ENCODE assay signal across 8 cellular contexts in the genomic region with DNA sequence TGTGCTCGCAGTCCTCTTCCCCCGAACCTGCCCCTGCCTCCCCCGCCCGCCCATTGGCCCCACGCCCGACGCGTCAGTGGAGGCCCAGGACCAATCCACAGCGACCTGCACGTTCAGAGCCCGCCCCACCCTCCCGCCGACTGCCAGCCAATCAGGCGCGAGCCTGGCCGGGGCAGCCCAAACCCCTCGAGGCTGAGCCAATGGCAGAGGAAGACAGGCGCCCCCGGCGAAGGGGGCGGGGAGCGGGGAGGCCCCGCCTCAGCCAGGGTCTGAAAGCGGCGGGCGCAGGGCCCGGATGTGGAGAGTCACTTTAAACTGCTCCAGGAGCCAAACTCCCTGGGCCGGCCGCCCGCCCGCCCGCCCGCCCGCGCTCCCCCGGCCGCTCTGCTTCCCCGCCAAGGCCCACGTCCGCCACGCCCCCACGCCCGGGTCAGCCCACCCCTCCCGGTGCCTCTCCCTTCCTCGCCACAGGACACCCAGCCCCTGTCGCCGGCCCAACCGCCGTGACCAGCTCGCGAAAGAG. TPM values are rescaled to one million over a fixed set of nuclear protein-coding genes. Genes with fewer than 3 reads are reported as not detected.
DNase-seq lines count a peak whose midpoint lies in the region; ATAC-seq lines count a peak whose summit lies in the region.

No MANE protein-coding gene starts in this region.

- peak overlapping the region; percentile 79 for H3K27ac ChIP-seq in CD8-positive, alpha-beta memory T cell (ENCODE audit: low read depth, low read length)
- peak overlapping the region; percentile 83 for H3K27ac ChIP-seq in effector memory CD4-positive, alpha-beta T cell (ENCODE audit: insufficient read depth, low read length, poor library complexity, severe bottlenecking)

- H3K27ac Mint-ChIP-seq in CD8-positive, alpha-beta memory T cell, result peak overlapping the region; percentile 29 to 95 (median 92)
- peak overlapping the region; percentile 92 for H3K27ac Mint-ChIP-seq in memory B cell

- no peaks in the 10 kb centered on the region for H3K27me3 ChIP-seq in CD8-positive, alpha-beta memory T cell (ENCODE audit: insufficient read depth, low read length, poor library complexity, severe bottlenecking)
- no peaks in the 10 kb centered on the region for H3K27me3 ChIP-seq in effector memory CD4-positive, alpha-beta T cell (replicated peaks; ENCODE audit: control insufficient read depth, insufficient read depth, low read length, poor library complexity, severe bottlenecking)

- POLR2A ChIA-PET in CD8-positive, alpha-beta memory T cell (lab: Charles Lee), result interaction anchor here (0.7 to 2.4 kb wide), 3 partner anchors 11 to 501 kb away, joined by 3 to 27 read pairs (median 4); partner anchors contain the start of genes IWS1 and UGGT1

- H3K36me3 Mint-ChIP-seq in CD8-positive, alpha-beta memory T cell, result peaks cover 0 to 20% (median 3%) of the 10 kb centered on the region in 3 donors
- peaks cover 3% of the 10 kb centered on the region for H3K36me3 Mint-ChIP-seq in memory B cell

- no peaks in the 10 kb centered on the region for H3K27me3 Mint-ChIP-seq in CD8-positive, alpha-beta memory T cell
- H3K27me3 Mint-ChIP-seq in memory B cell, result no peaks in the 10 kb centered on the region

- H3K4me1 ChIP-seq in CD8-positive, alpha-beta memory T cell (ENCODE audit: insufficient read depth, low read length), result peaks cover 13% of the 10 kb centered on the region
- peaks cover 6% of the 10 kb centered on the region for H3K4me1 ChIP-seq in effector memory CD4-positive, alpha-beta T cell (ENCODE audit: control insufficient read depth, insufficient read depth, low read length, poor library complexity, severe bottlenecking)

- peaks cover 23 to 35% (median 25%) of the 10 kb centered on the region in 3 donors for H3K4me1 Mint-ChIP-seq in CD8-positive, alpha-beta memory T cell
- peaks cover 11% of the 10 kb centered on the region for H3K4me1 Mint-ChIP-seq in memory B cell

- no peaks in the 10 kb centered on the region for H3K36me3 ChIP-seq in CD8-positive, alpha-beta memory T cell (ENCODE audit: insufficient read depth, low read length)
- H3K36me3 ChIP-seq in effector memory CD4-positive, alpha-beta T cell (ENCODE audit: control insufficient read depth, insufficient read depth, low read length), result no peaks in the 10 kb centered on the region

- no peaks in the 10 kb centered on the region for H3K9me3 ChIP-seq in CD8-positive, alpha-beta memory T cell (ENCODE audit: low read length)
- H3K9me3 ChIP-seq in effector memory CD4-positive, alpha-beta T cell (ENCODE audit: control insufficient read depth, low read length), result no peaks in the 10 kb centered on the region

- H3K4me3 ChIP-seq in CD8-positive, alpha-beta memory T cell (ENCODE audit: low read length), result peak overlapping the region; percentile 71
- H3K4me3 ChIP-seq in effector memory CD4-positive, alpha-beta T cell (ENCODE audit: insufficient read depth, low read depth, low read length, poor library complexity, severe bottlenecking), result peak overlapping the region; percentile 83

- peak overlapping the region; percentile 87 to 98 (median 97) for H3K4me3 Mint-ChIP-seq in CD8-positive, alpha-beta memory T cell
- H3K4me3 Mint-ChIP-seq in memory B cell, result peak overlapping the region; percentile 96

- peak; percentile 97 to 100 (median 99) for DNase-seq in CD8-positive, alpha-beta memory T cell
- DNase-seq in HT-29 (ENCODE audit: low spot score) (peak; percentile 97), NK-92 (lab: John Stamatoyannopoulos, UW; ENCODE audit: unreplicated experiment) (peak; percentile 90), memory B cell (ENCODE audit: low spot score in 2 of 2) (peak; percentile 90 to 94)
- peak; percentile 98 to 99 for DNase-seq in activated CD8-positive, alpha-beta memory T cell treated with anti-CD3 and anti-CD28 coated beads for 4 hours (ENCODE audit: low read depth in 2 of 2)
- DNase-seq in effector memory CD4-positive, alpha-beta T cell, result peak; percentile 98 to 100 (median 99)
- DNase-seq in stimulated activated CD4-positive, alpha-beta T cell treated with anti-CD3 and anti-CD28 coated beads, TNF-alpha, amount 100 ng/mL, for 48 hours (ENCODE audit: low read depth in 3 of 3), result peak; percentile 94 to 99 (median 96)

- CTCF ChIA-PET in CD8-positive, alpha-beta memory T cell (lab: Charles Lee), result no interaction called here

- H3K9me3 Mint-ChIP-seq in CD8-positive, alpha-beta memory T cell, result no peaks in the 10 kb centered on the region
- H3K9me3 Mint-ChIP-seq in memory B cell, result peaks cover 3% of the 10 kb centered on the region

- ATAC-seq in GM21367 (IDR thresholded peaks at IDR 0.05; ENCODE audit: unreplicated experiment) (peak; percentile 69), memory B cell (ENCODE audit: low read depth) (peak; percentile 76)

RNA-seq across cellular contexts. Expression of gene SAP130, which starts 0.5 kb away (rescaled TPM):
- 10 to 100 TPM; 22.3 to 22.9 TPM for total RNA-seq in CD8-positive, alpha-beta memory T cell
- 10.6 TPM for polyA plus RNA-seq in CD8-positive, alpha-beta memory T cell
- 10.5 and 19.8 TPM in 2 replicates for total RNA-seq in HT-29 (2014; rRNA removed; shearing (Covaris generic))

Comparison
In these comparisons a context has a peak if more than half of its experiments do, and no peak if none do; other contexts are left out.
1. Peak in every context shown above with its lines: DNase-seq, ATAC-seq, H3K4me3 ChIP-seq and H3K27ac ChIP-seq.